ENCODE assay signal across 19 cellular contexts in genomic region chr4:183610613-183611012, GRCh38. TPM values are rescaled to one million over a fixed set of nuclear protein-coding genes. Genes with fewer than 3 reads are reported as not detected.
DNase-seq lines count a peak whose midpoint lies in the region; ATAC-seq and TF ChIP-seq lines count a peak whose summit lies in the region.
"Had no signal": no experiment of that assay in that cellular context is flagged by ENCODE, and none has a peak within 500 bp of the region (broad histone marks: within the 10 kb centered on the region; RNA-seq: fewer than 3 reads in every experiment).

No MANE protein-coding gene starts in this region.

- no peak for TF ChIP-seq POLR2A in body of pancreas (IDR thresholded peaks at IDR 0.05)

- H3K27me3 ChIP-seq in body of pancreas (no peaks in the 10 kb centered on the region), left lung (no peaks in the 10 kb centered on the region), ascending aorta (no peaks in the 10 kb centered on the region)
- H3K27me3 ChIP-seq: right lobe of liver had no signal

- no peaks in the 10 kb centered on the region for H3K36me3 Mint-ChIP-seq in activated naive CD4-positive, alpha-beta T cell treated with anti-CD3 and anti-CD28 coated beads, Interleukin-2, amount 50 U/mL, for 72 hours

- no peaks in the 10 kb centered on the region for H3K36me3 ChIP-seq in body of pancreas (replicated peaks in 1 of 2; ENCODE audit: insufficient read depth in 1 of 2, low read depth in 2 of 2)
- no peaks in the 10 kb centered on the region for H3K36me3 ChIP-seq in left lung
- H3K36me3 ChIP-seq in ascending aorta = no peaks in the 10 kb centered on the region
- H3K36me3 ChIP-seq: right lobe of liver had no signal

- peak overlapping the region in 1 of 4 donors; percentile 5 for H3K27ac ChIP-seq in body of pancreas
- H3K27ac ChIP-seq in left lung = peak overlapping the region; percentile 13 to 18
- H3K27ac ChIP-seq in ascending aorta = no peak overlapping the region
- H3K27ac ChIP-seq: right lobe of liver had no signal

- H3K9me3 Mint-ChIP-seq in activated naive CD4-positive, alpha-beta T cell treated with anti-CD3 and anti-CD28 coated beads, Interleukin-2, amount 50 U/mL, for 72 hours = no peaks in the 10 kb centered on the region

- TF ChIP-seq CTCF in body of pancreas (IDR thresholded peaks at IDR 0.05) = no peak
- TF ChIP-seq CTCF in left lung (IDR thresholded peaks at IDR 0.05) = no peak
- TF ChIP-seq CTCF in ascending aorta (IDR thresholded peaks at IDR 0.05) = no peak

- DNase-seq in GM03348 (ENCODE audit: low spot score) (peak; percentile 20), body of pancreas (no peak), left lung (no peak), skeletal muscle cell (ENCODE audit: low read depth) (peak; percentile 41), HCEC 1CT (no peak), ascending aorta (ENCODE audit: low spot score in 2 of 2) (no peak), activated T-cell treated with anti-CD3 and anti-CD28 coated beads for 4 hours (no peak)
- no peak for DNase-seq in activated naive CD4-positive, alpha-beta T cell treated with anti-CD3 and anti-CD28 coated beads, Interleukin-2, amount 50 U/mL, for 72 hours (ENCODE audit: low spot score in 2 of 2)
- DNase-seq: activated CD4-positive, alpha-beta T cell treated with anti-CD3 and anti-CD28 coated beads, Interleukin-2, amount 50 U/mL, for 1 hour; activated CD8-positive, alpha-beta memory T cell treated with anti-CD3 and anti-CD28 coated beads, Interleukin-2, amount 50 U/mL, for 48 hours; anterior cingulate cortex; GF-D8; NCI-H1694 treated with DMSO at 0.1 percent for 48 hours; NCI-H2227 treated with DMSO at 0.1 percent for 48 hours; NCI-H774; right lobe of liver; SHP77; stimulated activated CD4-positive, alpha-beta T cell treated with anti-CD3 and anti-CD28 coated beads, Interleukin-2, amount 100 ng/mL, for 24 hours had no signal

- H3K4me1 ChIP-seq in body of pancreas = peaks cover 12% of the 10 kb centered on the region
- H3K4me1 ChIP-seq in left lung = no peaks in the 10 kb centered on the region
- no peaks in the 10 kb centered on the region for H3K4me1 ChIP-seq in ascending aorta
- H3K4me1 ChIP-seq: right lobe of liver had no signal

- H3K9me3 ChIP-seq in body of pancreas = no peaks in the 10 kb centered on the region
- H3K9me3 ChIP-seq in left lung = no peaks in the 10 kb centered on the region
- no peaks in the 10 kb centered on the region for H3K9me3 ChIP-seq in ascending aorta
- H3K9me3 ChIP-seq: right lobe of liver had no signal

- H3K4me3 ChIP-seq in body of pancreas (no peak overlapping the region), left lung (no peak overlapping the region), skeletal muscle cell (ENCODE audit: low read depth, low read length) (no peak overlapping the region), ascending aorta (no peak overlapping the region)
- H3K4me3 ChIP-seq: GM12878, right lobe of liver had no signal

- H3K27ac Mint-ChIP-seq in activated naive CD4-positive, alpha-beta T cell treated with anti-CD3 and anti-CD28 coated beads, Interleukin-2, amount 50 U/mL, for 72 hours = no peak overlapping the region

- ATAC-seq in body of pancreas = peak; percentile 40
- ATAC-seq in left lung = peak; percentile 85
- ATAC-seq in activated naive CD4-positive, alpha-beta T cell treated with anti-CD3 and anti-CD28 coated beads, Interleukin-2, amount 50 U/mL, for 72 hours = no peak
- ATAC-seq: GM12878, right lobe of liver had no signal

- 42 to 54% methylated on average over 7 of the region's 7 CpGs for WGBS in body of pancreas, 2 donors

- intact Hi-C loops in body of pancreas (cut with DNase I) = no loop called here
- intact Hi-C loops in left lung (cut with DNase I) = no loop called here
- intact Hi-C loops in ascending aorta (cut with DNase I) = no loop called here

RNA-seq across cellular contexts. Expression of gene RWDD4, which starts 48.4 kb away (rescaled TPM):
- total RNA-seq in body of pancreas = 10 to 100 TPM; 15.2 to 23.3 TPM
- 10 to 100 TPM; 15.4 to 17.7 TPM for total RNA-seq in left lung
- total RNA-seq in ascending aorta = 38.6 TPM
- 10 to 100 TPM; 14.2 to 16.7 TPM for total RNA-seq in activated naive CD4-positive, alpha-beta T cell treated with anti-CD3 and anti-CD28 coated beads, Interleukin-2, amount 50 U/mL, for 72 hours

RNA-seq across cellular contexts. Expression of gene TRAPPC11, which starts 48.5 kb away (rescaled TPM):
- 100 to 1,000 TPM in 1 of 2 donors, 10 to 100 TPM in 1; 22.6 to 107 TPM for total RNA-seq in body of pancreas
- total RNA-seq in left lung = 10 to 100 TPM; 29.5 to 36.4 TPM
- 124 TPM for total RNA-seq in ascending aorta
- total RNA-seq in activated naive CD4-positive, alpha-beta T cell treated with anti-CD3 and anti-CD28 coated beads, Interleukin-2, amount 50 U/mL, for 72 hours = 10 to 100 TPM; 31.5 to 37.2 TPM

Comparison
In these comparisons a context has a peak if more than half of its experiments do, and no peak if none do; other contexts are left out.
1. DNase-seq: peak in GM03348 (single experiment) and skeletal muscle cell (single experiment); none in body of pancreas (0 of 4), left lung (0 of 2), HCEC 1CT (single experiment), ascending aorta (0 of 2), activated T-cell treated with anti-CD3 and anti-CD28 coated beads for 4 hours (single experiment) and activated naive CD4-positive, alpha-beta T cell treated with anti-CD3 and anti-CD28 coated beads, Interleukin-2, amount 50 U/mL, for 72 hours (0 of 2).
2. ATAC-seq: peak in body of pancreas (single experiment) and left lung (single experiment); none in activated naive CD4-positive, alpha-beta T cell treated with anti-CD3 and anti-CD28 coated beads, Interleukin-2, amount 50 U/mL, for 72 hours (0 of 2).
3. H3K27ac ChIP-seq: peak in left lung (2 of 2); none in ascending aorta (0 of 2).